ENCODE assay signal across 13 cellular contexts in genomic region chr18:12315911-12316310, GRCh38. TPM values are rescaled to one million over a fixed set of nuclear protein-coding genes. Genes with fewer than 3 reads are reported as not detected.
DNase-seq lines count a peak whose midpoint lies in the region; ATAC-seq and TF ChIP-seq lines count a peak whose summit lies in the region.
"Had no signal": no experiment of that assay in that cellular context is flagged by ENCODE, and none has a peak within 500 bp of the region (broad histone marks: within the 10 kb centered on the region; RNA-seq: fewer than 3 reads in every experiment).

No MANE protein-coding gene starts in this region.

- H3K27ac ChIP-seq in RWPE2 (ENCODE audit: poor library complexity, severe bottlenecking) (no peak overlapping the region), aorta (ENCODE audit: low read depth in 1 of 2, low read length in 2 of 2) (no peak overlapping the region)

- ATAC-seq in RWPE2 (ENCODE audit: low read depth), result peak; percentile 24; the same call in 2 of the 3 replicates
- ATAC-seq in omental fat pad (ENCODE audit: low FRiP score), result peak; percentile 29
- peak; percentile 26 for ATAC-seq in aorta (ENCODE audit: low FRiP score)
- ATAC-seq in HG03354 (IDR thresholded peaks at IDR 0.05; ENCODE audit: poor library complexity, severe bottlenecking, unreplicated experiment), result no peak
- ATAC-seq in GM18873 (IDR thresholded peaks at IDR 0.05; ENCODE audit: low FRiP score, unreplicated experiment), result no peak
- ATAC-seq: HCT116 had no signal

- 3 to 8% methylated on average over 5 of the region's 5 CpGs for WGBS in aorta, 2 donors

- no peak for DNase-seq in RWPE2 (ENCODE audit: low spot score)
- peak; percentile 74 for DNase-seq in fibroblast of the aortic adventitia (ENCODE audit: low read depth)
- no peak for DNase-seq in omental fat pad (ENCODE audit: low spot score)
- DNase-seq in aorta, result no peak
- no peak for DNase-seq in BE2C
- DNase-seq: activated naive CD4-positive, alpha-beta T cell treated with anti-CD3 and anti-CD28 coated beads, Interleukin-2, amount 10 ng/mL, durations not matched to agents 7 days and 5 days; NCI-H1048; NCI-H2171 treated with DMSO at 0.1 percent for 48 hours; retina; stimulated activated naive CD4-positive, alpha-beta T cell treated with Interleukin-2 at 50 U/mL for 16 hours had no signal

- H3K4me3 ChIP-seq in RWPE2 (ENCODE audit: severe bottlenecking) (no peak overlapping the region), fibroblast of the aortic adventitia (ENCODE audit: low read depth, low read length) (no peak overlapping the region), aorta (ENCODE audit: low read length in 2 of 2) (no peak overlapping the region), BE2C (ENCODE audit: low read depth, low read length) (no peak overlapping the region)

- H3K9me3 ChIP-seq in RWPE2 (ENCODE audit: severe bottlenecking), result peaks cover 10% of the 10 kb centered on the region
- no peaks in the 10 kb centered on the region for H3K9me3 ChIP-seq in aorta (ENCODE audit: control insufficient read depth, low read length)
- H3K9me3 ChIP-seq in BE2C, result no peaks in the 10 kb centered on the region

- H3K4me1 ChIP-seq in RWPE2 (ENCODE audit: insufficient read depth, poor library complexity, severe bottlenecking) (peaks cover 13% of the 10 kb centered on the region), aorta (ENCODE audit: control insufficient read depth in 1 of 2, insufficient read depth in 2 of 2, low read length in 2 of 2) (peaks cover 7% of the 10 kb centered on the region in 2 donors), BE2C (no peaks in the 10 kb centered on the region)

- H3K27me3 ChIP-seq in RWPE2 (ENCODE audit: insufficient read depth, poor library complexity, severe bottlenecking) (no peaks in the 10 kb centered on the region), aorta (ENCODE audit: control insufficient read depth in 1 of 2, insufficient read depth in 2 of 2, low read length in 1 of 2) (no peaks in the 10 kb centered on the region), BE2C (no peaks in the 10 kb centered on the region)

- H3K36me3 ChIP-seq in RWPE2 (ENCODE audit: low read depth) (peaks cover 98% of the 10 kb centered on the region), aorta (ENCODE audit: control insufficient read depth in 1 of 2, insufficient read depth in 2 of 2, low read length in 1 of 2) (no peaks in the 10 kb centered on the region), BE2C (peaks cover 8% of the 10 kb centered on the region)

- intact Hi-C loops in aorta (cut with DNase I), result no loop called here

- TF ChIP-seq CTCF in RWPE2 (IDR thresholded peaks at IDR 0.05; ENCODE audit: poor library complexity, severe bottlenecking), result no peak
- no peak for TF ChIP-seq CTCF in fibroblast of the aortic adventitia (IDR thresholded peaks at IDR 0.05; ENCODE audit: insufficient read depth, low read length)
- TF ChIP-seq CTCF in omental fat pad (IDR thresholded peaks at IDR 0.05), result no peak
- TF ChIP-seq CTCF in BE2C (IDR thresholded peaks at IDR 0.05; ENCODE audit: low read depth, low read length), result no peak

RNA-seq across cellular contexts. Expression of gene TUBB6, which starts 7.9 kb away (rescaled TPM):
- 75.6 and 358 TPM in 2 replicates for total RNA-seq in fibroblast of the aortic adventitia (ENCODE audit: low replicate concordance)
- 100 to 1,000 TPM; 316 to 921 (median 720) TPM for total RNA-seq in omental fat pad
- 100 to 1,000 TPM; 155 to 257 TPM for total RNA-seq in aorta
- 100 to 1,000 TPM; 137 to 187 TPM for polyA plus RNA-seq in aorta
- 84.6 TPM for polyA plus RNA-seq in BE2C (2012; ENCODE audit: insufficient read depth, insufficient read length, low read depth)

Comparison
In these comparisons a context has a peak if more than half of its experiments do, and no peak if none do; other contexts are left out.
1. ATAC-seq: peak in RWPE2 (single experiment), omental fat pad (single experiment) and aorta (single experiment); none in HG03354 (single experiment) and GM18873 (single experiment).